ENCODE assay signal across 8 cellular contexts in genomic region chr1:67686272-67687197, GRCh38. TPM values are rescaled to one million over a fixed set of nuclear protein-coding genes. Genes with fewer than 3 reads are reported as not detected.
A peak's percentile ranks its signal among the peaks of the same experiment; 100 is the strongest.
DNase-seq lines count a peak whose midpoint lies in the region; ATAC-seq and TF ChIP-seq lines count a peak whose summit lies in the region.

No MANE protein-coding gene starts in this region.

- H3K36me3 ChIP-seq in BJ (ENCODE audit: control insufficient read depth, insufficient read depth, low read length): peaks cover 8% of the 10 kb centered on the region
- H3K36me3 ChIP-seq in left lung: peaks cover 0 to 25% of the 10 kb centered on the region in 2 donors

- peak overlapping the region; percentile 94 to 97 for H3K27ac ChIP-seq in left lung

- intact Hi-C loops in activated CD4-positive, alpha-beta T cell treated with anti-CD3 and anti-CD28 coated beads, Interleukin-2, amount 10 ng/mL, durations not matched to agents 24 days and 14 days (cut with micrococcal nuclease): loop anchor here (5.0 to 10.0 kb wide), 5 partner anchors 382 to 1412 kb away; partner anchors contain the start of genes IL12RB2 and SLC35D1
- intact Hi-C loops in dendritic cell treated with granulocyte-macrophage colony-stimulating factor and Interleukin-4, amounts not matched to agents 40 ng/mL and 50 ng/mL, for 4 days (cut with micrococcal nuclease): loop anchor here (5.0 to 10.0 kb wide), 2 partner anchors 124 to 152 kb away; no protein-coding TSS in a partner anchor
- intact Hi-C loops in left lung (cut with DNase I): loop anchor here in 1 of 2 donors (5.0 kb wide), 1 partner anchor 71 kb away; no protein-coding TSS in a partner anchor

- no peaks in the 10 kb centered on the region for H3K27me3 Mint-ChIP-seq in activated CD4-positive, alpha-beta T cell treated with anti-CD3 and anti-CD28 coated beads, Interleukin-2, amount 10 ng/mL, durations not matched to agents 24 days and 14 days
- no peaks in the 10 kb centered on the region for H3K27me3 Mint-ChIP-seq in dendritic cell treated with granulocyte-macrophage colony-stimulating factor and Interleukin-4, amounts not matched to agents 40 ng/mL and 50 ng/mL, for 4 days

- H3K9me3 ChIP-seq in left lung: no peaks in the 10 kb centered on the region

- peaks cover 35% of the 10 kb centered on the region for H3K4me1 Mint-ChIP-seq in activated CD4-positive, alpha-beta T cell treated with anti-CD3 and anti-CD28 coated beads, Interleukin-2, amount 10 ng/mL, durations not matched to agents 24 days and 14 days
- H3K4me1 Mint-ChIP-seq in dendritic cell treated with granulocyte-macrophage colony-stimulating factor and Interleukin-4, amounts not matched to agents 40 ng/mL and 50 ng/mL, for 4 days (ENCODE audit: low read depth): peaks cover 50% of the 10 kb centered on the region

- H3K27ac Mint-ChIP-seq in activated CD4-positive, alpha-beta T cell treated with anti-CD3 and anti-CD28 coated beads, Interleukin-2, amount 10 ng/mL, durations not matched to agents 24 days and 14 days: peak overlapping the region; percentile 96
- H3K27ac Mint-ChIP-seq in dendritic cell treated with granulocyte-macrophage colony-stimulating factor and Interleukin-4, amounts not matched to agents 40 ng/mL and 50 ng/mL, for 4 days: peak overlapping the region; percentile 89

- no peaks in the 10 kb centered on the region for H3K27me3 ChIP-seq in BJ (ENCODE audit: control insufficient read depth, insufficient read depth, low read length)
- no peaks in the 10 kb centered on the region for H3K27me3 ChIP-seq in left lung

- ATAC-seq in HG03432 (IDR thresholded peaks at IDR 0.05; ENCODE audit: unreplicated experiment) (peak; percentile 29), left lung (peak; percentile 52)

- POLR2A ChIA-PET in BJ (lab: Charles Lee): interaction anchor here (0.7 to 1.2 kb wide), 6 partner anchors 12 to 151 kb away, joined by 3 to 10 read pairs (median 3); no protein-coding TSS in a partner anchor

- peaks cover 31% of the 10 kb centered on the region for H3K36me3 Mint-ChIP-seq in activated CD4-positive, alpha-beta T cell treated with anti-CD3 and anti-CD28 coated beads, Interleukin-2, amount 10 ng/mL, durations not matched to agents 24 days and 14 days (ENCODE audit: low read depth)
- peaks cover 32% of the 10 kb centered on the region for H3K36me3 Mint-ChIP-seq in dendritic cell treated with granulocyte-macrophage colony-stimulating factor and Interleukin-4, amounts not matched to agents 40 ng/mL and 50 ng/mL, for 4 days (ENCODE audit: low read depth)

- peak; percentile 25 for TF ChIP-seq POLR2A in GM19099 (IDR thresholded peaks at IDR 0.05; ENCODE audit: extremely low read depth, insufficient read length, low read depth)

- H3K4me3 ChIP-seq in BJ (ENCODE audit: low read depth, low read length) (peak overlapping the region; percentile 85), left lung (peak overlapping the region; percentile 86 to 98)

- H3K4me1 ChIP-seq in left lung: peaks cover 12 to 56% of the 10 kb centered on the region in 2 donors

- CTCF ChIA-PET in BJ (lab: Yijun Ruan, JAX): interaction anchor here (0.7 to 8.1 kb wide), 9 partner anchors 12 to 154 kb away, joined by 3 to 56 read pairs (median 3); no protein-coding TSS in a partner anchor

- peak; percentile 90 for DNase-seq in BJ (ENCODE audit: low read depth)
- DNase-seq in NCI-H524 (lab: John Stamatoyannopoulos, UW): peak; percentile 58 to 82
- peak; percentile 90 for DNase-seq in activated CD4-positive, alpha-beta T cell treated with anti-CD3 and anti-CD28 coated beads, Interleukin-2, amount 10 ng/mL, durations not matched to agents 24 days and 14 days
- peak; percentile 77 to 91 for DNase-seq in left lung
- DNase-seq in stimulated activated CD4-positive, alpha-beta T cell treated with anti-CD3 and anti-CD28 coated beads, Interleukin-4, amount 100 ng/mL, for 1 hour: peak; percentile 46

- TF ChIP-seq CTCF in BJ (IDR thresholded peaks at IDR 0.05; ENCODE audit: insufficient read depth, low read depth, low read length): no peak
- TF ChIP-seq CTCF in left lung (IDR thresholded peaks at IDR 0.05): no peak

- no peaks in the 10 kb centered on the region for H3K9me3 Mint-ChIP-seq in activated CD4-positive, alpha-beta T cell treated with anti-CD3 and anti-CD28 coated beads, Interleukin-2, amount 10 ng/mL, durations not matched to agents 24 days and 14 days
- H3K9me3 Mint-ChIP-seq in dendritic cell treated with granulocyte-macrophage colony-stimulating factor and Interleukin-4, amounts not matched to agents 40 ng/mL and 50 ng/mL, for 4 days: no peaks in the 10 kb centered on the region

- peak overlapping the region; percentile 91 for H3K4me3 Mint-ChIP-seq in activated CD4-positive, alpha-beta T cell treated with anti-CD3 and anti-CD28 coated beads, Interleukin-2, amount 10 ng/mL, durations not matched to agents 24 days and 14 days
- H3K4me3 Mint-ChIP-seq in dendritic cell treated with granulocyte-macrophage colony-stimulating factor and Interleukin-4, amounts not matched to agents 40 ng/mL and 50 ng/mL, for 4 days: peak overlapping the region; percentile 92

RNA-seq across cellular contexts. Expression of gene GADD45A, which starts 1.5 kb away (rescaled TPM):
- 27.4 and 32.1 TPM in 2 replicates for polyA plus RNA-seq in BJ (2011; rRNA removed)
- polyA minus RNA-seq in BJ (2011; rRNA and poly(A)+ RNA removed): 8.2 and 11.6 TPM in 2 replicates
- 33.4 and 36.7 TPM in 2 replicates for total RNA-seq in activated CD4-positive, alpha-beta T cell treated with anti-CD3 and anti-CD28 coated beads, Interleukin-2, amount 10 ng/mL, durations not matched to agents 24 days and 14 days
- 10 to 100 TPM; 29.1 to 30.9 TPM for total RNA-seq in left lung

Comparison
In these comparisons a context has a peak if more than half of its experiments do, and no peak if none do; other contexts are left out.
1. Peak in every context shown above with its lines: DNase-seq, ATAC-seq, H3K4me3 ChIP-seq and H3K27ac ChIP-seq.